In genomic region chr15:22888120-22888859, GRCh38 we compare ENCODE assay signal across 1 cellular context.
TF ChIP-seq lines count a peak whose summit lies in the region.

No MANE protein-coding gene starts in this region.

TF ChIP-seq in K562, 482 proteins besides CTCF, POLR2A, EP300 and RAD21 (continued from another document and continues in another):
- TF ChIP-seq CHD7 (IDR thresholded peaks at IDR 0.05; ENCODE audit: low read depth, low read length) (no peak), HES1 (IDR thresholded peaks at IDR 0.05; ENCODE audit: low read depth) (no peak), ZNF24 (IDR thresholded peaks at IDR 0.05) (no peak), WHSC1 (IDR thresholded peaks at IDR 0.05; ENCODE audit: low read length) (no peak), SIRT6 (IDR thresholded peaks at IDR 0.05; ENCODE audit: low read depth, low read length) (no peak), ZNF512 (tag; IDR thresholded peaks at IDR 0.05) (no peak), HDGF (IDR thresholded peaks at IDR 0.05) (no peak), PYGO2 (tag; IDR thresholded peaks at IDR 0.05) (no peak), POLR2B (IDR thresholded peaks at IDR 0.05; ENCODE audit: low read depth, partially characterized antibody) (no peak), ZSCAN29 (IDR thresholded peaks at IDR 0.05) (no peak), MCM5 (IDR thresholded peaks at IDR 0.05; ENCODE audit: low read depth) (no peak), GTF2F1 (IDR thresholded peaks at IDR 0.05; ENCODE audit: low read depth, low read length) (no peak), PRPF4 (IDR thresholded peaks at IDR 0.05; ENCODE audit: insufficient read depth, low read depth, low read length, poor library complexity, severe bottlenecking) (no peak), HBP1 (CRISPR knock-in tag; IDR thresholded peaks at IDR 0.05) (no peak), ARID1B (IDR thresholded peaks at IDR 0.05) (peak; percentile 16; the same call in 1 of the 2 replicates), ZNF785 (CRISPR knock-in tag; IDR thresholded peaks at IDR 0.05) (no peak), KLF16 (IDR thresholded peaks at IDR 0.05) (no peak), NR1H2 (CRISPR knock-in tag; IDR thresholded peaks at IDR 0.05) (no peak), RCOR1 (IDR thresholded peaks at IDR 0.05; ENCODE audit: borderline replicate concordance in 1 of 2, low read depth in 2 of 2, low read length in 2 of 2) (peak in 1 of 2 experiments; percentile 29; a peak in 1 of 4 replicates), SMARCA4 (IDR thresholded peaks at IDR 0.05) (peak; percentile 44; the same call in 1 of the 2 replicates), ZNF354B (CRISPR knock-in tag; IDR thresholded peaks at IDR 0.05) (no peak), EGR1 (conservative IDR thresholded peaks at IDR 0.05) (peak; percentile 63), NR3C1 (CRISPR knock-in tag; IDR thresholded peaks at IDR 0.05) (no peak), ZNF311 (CRISPR knock-in tag; IDR thresholded peaks at IDR 0.05) (no peak), TRIM24 (IDR thresholded peaks at IDR 0.05) (peak; percentile 55 to 61), FOS (IDR thresholded peaks at IDR 0.05; ENCODE audit: extremely low read depth, insufficient read length) (peak; percentile 33), ETS1 (conservative IDR thresholded peaks at IDR 0.05; ENCODE audit: control insufficient read depth, low read depth, low read length) (no peak), IRF2 (CRISPR knock-in tag; IDR thresholded peaks at IDR 0.05) (no peak), COPS2 (conservative IDR thresholded peaks at IDR 0.05) (no peak), KAT8 (IDR thresholded peaks at IDR 0.05; ENCODE audit: low read depth) (no peak), CREB3L1 (IDR thresholded peaks at IDR 0.05; ENCODE audit: borderline replicate concordance, low read depth) (0 out of 2 replicates have a peak, but pooled peaks have one; percentile 35), NFRKB (IDR thresholded peaks at IDR 0.05; ENCODE audit: low read depth) (no peak), HMG20B (CRISPR knock-in tag; IDR thresholded peaks at IDR 0.05) (no peak), FOXP1 (CRISPR knock-in tag; IDR thresholded peaks at IDR 0.05) (no peak), HMGN3 (IDR thresholded peaks at IDR 0.05; ENCODE audit: borderline replicate concordance, extremely low read depth, insufficient read length, low read depth, low read length) (no peak), SMARCA5 (IDR thresholded peaks at IDR 0.05) (peak; percentile 69; the same call in 1 of the 2 replicates), BACH1 (tag; IDR thresholded peaks at IDR 0.05) (no peak), ELF4 (CRISPR knock-in tag; IDR thresholded peaks at IDR 0.05) (no peak), MAX (CRISPR knock-in tag; IDR thresholded peaks at IDR 0.05) (peak; percentile 63), HLTF (IDR thresholded peaks at IDR 0.05) (no peak), ZNF280A (IDR thresholded peaks at IDR 0.05; ENCODE audit: low read depth, partially characterized antibody) (no peak), POLR3G (IDR thresholded peaks at IDR 0.05; ENCODE audit: extremely low read depth, insufficient read length, insufficient replicate concordance) (no peak), SRF (CRISPR knock-in tag; IDR thresholded peaks at IDR 0.05) (no peak), EZH2 (IDR thresholded peaks at IDR 0.05; ENCODE audit: borderline replicate concordance, low read depth, low read length) (no peak), NCOA4 (IDR thresholded peaks at IDR 0.05; ENCODE audit: partially characterized antibody) (no peak), SOX6 (IDR thresholded peaks at IDR 0.05) (peak; percentile 25; the same call in 1 of the 2 replicates), ZC3H4 (CRISPR knock-in tag; IDR thresholded peaks at IDR 0.05; ENCODE audit: borderline replicate concordance) (no peak), KAT2B (IDR thresholded peaks at IDR 0.05; ENCODE audit: low read depth, low read length) (no peak), ESRRA (IDR thresholded peaks at IDR 0.05; ENCODE audit: borderline replicate concordance, low read depth) (no peak), ZNF217 (CRISPR knock-in tag; IDR thresholded peaks at IDR 0.05) (no peak), SIN3A (IDR thresholded peaks at IDR 0.05; ENCODE audit: borderline replicate concordance in 2 of 2, control insufficient read depth in 1 of 2, low read depth in 2 of 2, low read length in 2 of 2) (no peak)
